ENCODE assay signal across 9 cellular contexts in genomic region chr18:33577688-33578370, GRCh38. TPM values are rescaled to one million over a fixed set of nuclear protein-coding genes. Genes with fewer than 3 reads are reported as not detected.
A peak's percentile ranks its signal among the peaks of the same experiment; 100 is the strongest.
DNase-seq lines count a peak whose midpoint lies in the region; ATAC-seq and TF ChIP-seq lines count a peak whose summit lies in the region.
"Had no signal": no experiment of that assay in that cellular context is flagged by ENCODE, and none has a peak within 500 bp of the region (broad histone marks: within the 10 kb centered on the region; RNA-seq: fewer than 3 reads in every experiment).

TSS of gene ASXL3 (plus strand) at chr18:33578219. CDS start at chr18:33578632, 413 bp downstream.

- no peaks in the 10 kb centered on the region for H3K27me3 ChIP-seq in Caco-2 (replicated peaks; ENCODE audit: control insufficient read depth, insufficient read depth, low read length)

- peak in 1 of 2 experiments; percentile 5 for DNase-seq in Caco-2
- peak; percentile 71 for DNase-seq in SK-N-DZ (ENCODE audit: low spot score)
- DNase-seq in fibroblast of gingiva (ENCODE audit: low read depth) = peak; percentile 1
- no peak for DNase-seq in naive B cell
- no peak for DNase-seq in SW 1271 (lab: John Stamatoyannopoulos, UW)

- peak within 1 kb of the TSS; percentile 52 for H3K4me3 ChIP-seq in Caco-2 (ENCODE audit: low read depth, low read length)

- H3K27ac Mint-ChIP-seq in Caco-2 (ENCODE audit: unreplicated experiment) (peak within 1 kb of the TSS; percentile 64), naive B cell (peak within 1 kb of the TSS in 1 of 6 donors; percentile 77)

- peaks cover 9% of the 10 kb centered on the region for H3K27me3 Mint-ChIP-seq in Caco-2 (ENCODE audit: insufficient read depth, unreplicated experiment)
- H3K27me3 Mint-ChIP-seq in naive B cell = peaks cover 19 to 39% (median 36%) of the 10 kb centered on the region in 3 donors

- no peaks in the 10 kb centered on the region for H3K9me3 ChIP-seq in Caco-2
- H3K9me3 ChIP-seq: neutrophil had no signal

- no TSS peak for BruUV-seq in Caco-2 (replicated peaks; lab: Mats Ljungman, UMichigan)

- H3K36me3 Mint-ChIP-seq in Caco-2 (ENCODE audit: insufficient read depth, unreplicated experiment) (no peaks in the 10 kb centered on the region), naive B cell (peaks cover 0 to 8% of the 10 kb centered on the region in 2 donors)

- H3K4me1 ChIP-seq in Caco-2 = no peaks in the 10 kb centered on the region

- intact Hi-C loops in Caco-2 (cut with micrococcal nuclease; ENCODE audit: unreplicated experiment) = no loop called here

- ATAC-seq in HG03045 (IDR thresholded peaks at IDR 0.05; ENCODE audit: unreplicated experiment) (peak; percentile 62), naive B cell (ENCODE audit: low read depth in 2 of 2) (peak; percentile 46 to 55), GM21381 (IDR thresholded peaks at IDR 0.05; ENCODE audit: unreplicated experiment) (no peak), GM21367 (IDR thresholded peaks at IDR 0.05; ENCODE audit: unreplicated experiment) (no peak)

- POLR2A ChIA-PET in Caco-2 (lab: Charles Lee) = no interaction called here

- CTCF ChIA-PET in Caco-2 (lab: Charles Lee) = no interaction called here

- no peak for TF ChIP-seq CTCF in Caco-2 (IDR thresholded peaks at IDR 0.05; ENCODE audit: insufficient read depth in 1 of 2, low read depth in 1 of 2, low read length in 1 of 2, severe bottlenecking in 1 of 2, unreplicated experiment in 1 of 2)

- H3K9me3 Mint-ChIP-seq in Caco-2 (ENCODE audit: unreplicated experiment) (no peaks in the 10 kb centered on the region), naive B cell (peaks cover 0 to 6% (median 3%) of the 10 kb centered on the region in 7 donors)

- H3K4me3 Mint-ChIP-seq in Caco-2 (ENCODE audit: unreplicated experiment) = no peak within 1 kb of the TSS
- H3K4me3 Mint-ChIP-seq in naive B cell = peak within 1 kb of the TSS in 7 of 8 donors; percentile 70 to 93 (median 89)

- no peaks in the 10 kb centered on the region for H3K4me1 Mint-ChIP-seq in Caco-2 (ENCODE audit: low read depth, unreplicated experiment)
- peaks cover 5 to 6% (median 6%) of the 10 kb centered on the region in 3 donors for H3K4me1 Mint-ChIP-seq in naive B cell

- no peaks in the 10 kb centered on the region for H3K36me3 ChIP-seq in Caco-2 (ENCODE audit: control insufficient read depth, insufficient read depth, low read length)
- H3K36me3 ChIP-seq: neutrophil had no signal

RNA-seq across cellular contexts. Expression of gene ASXL3, which starts in this region (rescaled TPM):
- 1.2 and 1.6 TPM in 2 replicates for total RNA-seq in Caco-2 (2022)
- polyA plus RNA-seq in SK-N-DZ (2014; cell fraction: cytosol; rRNA removed) = 2.3 and 2.7 TPM in 2 replicates
- polyA plus RNA-seq in SK-N-DZ (2014; cell fraction: nucleus; rRNA removed) = 2.1 and 2.6 TPM in 2 replicates
- polyA plus RNA-seq in naive B cell (ENCODE audit: low read depth in 6 of 6) = not detected

Comparison
In these comparisons a context has a peak if more than half of its experiments do, and no peak if none do; other contexts are left out.
1. Peak in ATAC-seq in naive B cell; RNA of the gene not detected or under 1 TPM.
2. DNase-seq: peak in SK-N-DZ (single experiment) and fibroblast of gingiva (single experiment); none in naive B cell (single experiment) and SW 1271 (0 of 2).